In genomic region chr10:22341190-22341935, GRCh38 we compare ENCODE assay signal across 1 cellular context.
TF ChIP-seq lines count a peak whose summit lies in the region.

No MANE protein-coding gene starts in this region.

TF ChIP-seq in HEK293, 187 proteins besides CTCF, POLR2A, EP300 and RAD21 (continued from another document):
- TF ChIP-seq ZBTB26 (tag by site-specific recombination; optimal IDR thresholded peaks at IDR 0.05) (peak; percentile 23), ZBTB8A (tag by site-specific recombination; IDR thresholded peaks at IDR 0.05) (peak; percentile 86), ZXDB (tag by site-specific recombination; IDR thresholded peaks at IDR 0.05) (0 out of 2 replicates have a peak, but pooled peaks have one; percentile 20), ZBTB20 (tag by site-specific recombination; IDR thresholded peaks at IDR 0.05) (peak; percentile 28; the same call in 1 of the 2 replicates), ZIC2 (tag by site-specific recombination; IDR thresholded peaks at IDR 0.05) (peak; percentile 56; the same call in 1 of the 2 replicates), ZNF747 (tag by site-specific recombination; IDR thresholded peaks at IDR 0.05) (no peak), ZNF837 (tag by site-specific recombination; IDR thresholded peaks at IDR 0.05) (peak; percentile 60; the same call in 1 of the 2 replicates), ZEB2 (tag by site-specific recombination; IDR thresholded peaks at IDR 0.05) (peak; percentile 14), ZNF530 (tag by site-specific recombination; IDR thresholded peaks at IDR 0.05; ENCODE audit: low read depth) (no peak), ZNF324 (tag by site-specific recombination; IDR thresholded peaks at IDR 0.05) (no peak), ZNF449 (tag by site-specific recombination; IDR thresholded peaks at IDR 0.05) (peak; percentile 31; the same call in 1 of the 2 replicates), ZNF513 (tag by site-specific recombination; IDR thresholded peaks at IDR 0.05) (no peak), SP7 (tag by site-specific recombination; IDR thresholded peaks at IDR 0.05) (peak; percentile 31; the same call in 1 of the 2 replicates), PATZ1 (tag by site-specific recombination; IDR thresholded peaks at IDR 0.05) (0 out of 2 replicates have a peak, but pooled peaks have one; percentile 36), ZNF423 (tag by site-specific recombination; IDR thresholded peaks at IDR 0.05) (0 out of 2 replicates have a peak, but pooled peaks have one; percentile 68)
TF ChIP-seq in HEK293: peak in this region for 18.
